ENCODE assay signal across 16 cellular contexts in the genomic region with DNA sequence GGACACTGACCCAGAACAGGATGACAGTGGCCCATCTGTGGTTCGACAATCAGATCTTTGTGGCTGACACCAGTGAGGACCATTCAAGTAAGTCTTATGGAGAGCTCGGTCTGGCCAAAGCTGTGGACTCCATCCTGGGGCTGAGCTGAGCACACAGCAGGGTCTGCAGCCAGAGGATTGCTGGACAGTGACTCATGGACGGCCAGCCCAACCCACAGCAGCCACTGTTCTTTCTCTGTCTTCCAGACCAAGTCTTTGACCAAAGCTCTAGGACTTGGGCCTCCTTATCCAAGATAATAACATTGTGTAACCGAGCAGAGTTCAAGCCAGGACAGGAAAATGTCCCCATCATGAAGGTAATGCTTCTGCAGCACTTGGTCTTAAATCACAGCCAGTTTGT. TPM values are rescaled to one million over a fixed set of nuclear protein-coding genes. Genes with fewer than 3 reads are reported as not detected.
DNase-seq lines count a peak whose midpoint lies in the region; ATAC-seq, FAIRE-seq and TF ChIP-seq lines count a peak whose summit lies in the region.
"Had no signal": no experiment of that assay in that cellular context is flagged by ENCODE, and none has a peak within 500 bp of the region (broad histone marks: within the 10 kb centered on the region; RNA-seq: fewer than 3 reads in every experiment).

No MANE protein-coding gene starts in this region.

- peaks cover 0 to 2% (median 0%) of the 10 kb centered on the region in 4 donors for H3K27me3 ChIP-seq in pancreas
- H3K27me3 ChIP-seq: colonic mucosa had no signal

- DNase-seq in COLO829 (ENCODE audit: low spot score) (peak; percentile 15), LHCN-M2 (ENCODE audit: low read depth) (peak; percentile 7), fibroblast of the aortic adventitia (ENCODE audit: low read depth) (peak; percentile 70), pancreas (no peak), epidermal melanocyte (ENCODE audit: insufficient read length, low spot score) (no peak), RWPE1 (ENCODE audit: low spot score) (no peak), SW480 (ENCODE audit: low spot score) (no peak)
- DNase-seq in activated effector memory CD4-positive, alpha-beta T cell treated with Interleukin-2 at 50 U/mL for 16 hours = no peak
- DNase-seq: activated CD4-positive, alpha-beta T cell treated with anti-CD3 and anti-CD28 coated beads, Interleukin-2, amount 50 U/mL, for 4 hours; activated naive CD8-positive, alpha-beta T cell treated with anti-CD3 and anti-CD28 coated beads, Interleukin-2, amount 10 ng/mL, durations not matched to agents 7 days and 5 days; activated T-cell treated with anti-CD3 and anti-CD28 coated beads, Interleukin-2, amount 50 U/mL, for 4 hours; colonic mucosa; NCI-H1694 treated with DMSO at 0.1 percent for 48 hours; stomach had no signal

- ATAC-seq in pancreas = peak in 3 of 4 donors; percentile 38 to 70 (median 59)
- ATAC-seq: activated T-cell treated with anti-CD3 and anti-CD28 coated beads, Interleukin-2, amount 50 U/mL, for 4 hours had no signal

- TF ChIP-seq CTCF in fibroblast of the aortic adventitia (IDR thresholded peaks at IDR 0.05; ENCODE audit: insufficient read depth, low read length) = no peak
- TF ChIP-seq CTCF in pancreas (IDR thresholded peaks at IDR 0.05) = no peak
- TF ChIP-seq CTCF in RWPE1 (conservative IDR thresholded peaks at IDR 0.05; ENCODE audit: low read depth) = no peak

- H3K9me3 ChIP-seq in pancreas = no peaks in the 10 kb centered on the region
- H3K9me3 ChIP-seq: colonic mucosa, prostate gland, stomach had no signal

- intact Hi-C loops in pancreas (cut with DNase I) = no loop called here

- 44 to 48% methylated on average over 4 of the region's 4 CpGs for WGBS in pancreas, 2 donors

- no peak overlapping the region for H3K27ac ChIP-seq in pancreas
- H3K27ac ChIP-seq in RWPE1 = no peak overlapping the region
- H3K27ac ChIP-seq: colonic mucosa, prostate gland, stomach had no signal

- POLR2A ChIA-PET in RWPE1 (lab: Yijun Ruan, JAX; ENCODE audit: low non-redundant PET) = no interaction called here

- CTCF ChIA-PET in RWPE1 (lab: Yijun Ruan, JAX) = interaction anchor here (0.5 to 0.8 kb wide), 3 partner anchors 15 to 1245 kb away, joined by 3 to 4 read pairs (median 4); no protein-coding TSS in a partner anchor

- H3K4me3 ChIP-seq in fibroblast of the aortic adventitia (ENCODE audit: low read depth, low read length) (no peak overlapping the region), pancreas (no peak overlapping the region)
- H3K4me3 ChIP-seq: colonic mucosa, prostate gland, stomach had no signal

- no peak for FAIRE-seq in pancreas (lab: Jason Lieb, UNC)

- H3K36me3 ChIP-seq in pancreas = no peaks in the 10 kb centered on the region
- H3K36me3 ChIP-seq: colonic mucosa, prostate gland, stomach had no signal

- no peaks in the 10 kb centered on the region for H3K4me1 ChIP-seq in pancreas
- H3K4me1 ChIP-seq: colonic mucosa, prostate gland had no signal

RNA-seq across cellular contexts. Expression of a gene that starts 12.3 kb away (rescaled TPM):
- not detected in 2 replicates for total RNA-seq in LHCN-M2 (2014; rRNA removed)
- polyA plus RNA-seq in LHCN-M2 (2012) = not detected
- total RNA-seq in fibroblast of the aortic adventitia (ENCODE audit: low replicate concordance) = not detected in 2 replicates
- under 1 TPM in 1 of 6 donors, not detected in 5; 0.06 TPM for total RNA-seq in pancreas
- polyA plus RNA-seq in pancreas = under 1 TPM in 1 of 2 donors, not detected in 1; 0.05 TPM
- total RNA-seq: activated naive CD8-positive, alpha-beta T cell treated with anti-CD3 and anti-CD28 coated beads, Interleukin-2, amount 10 ng/mL, durations not matched to agents 7 days and 5 days; epithelial cell of proximal tubule; stomach had no signal

Comparison
In these comparisons a context has a peak if more than half of its experiments do, and no peak if none do; other contexts are left out.
1. DNase-seq: peak in COLO829 (single experiment), LHCN-M2 (single experiment) and fibroblast of the aortic adventitia (single experiment); none in pancreas (0 of 6), epidermal melanocyte (single experiment), activated effector memory CD4-positive, alpha-beta T cell treated with Interleukin-2 at 50 U/mL for 16 hours (single experiment), RWPE1 (single experiment) and SW480 (single experiment).